ENCODE assay signal across 19 cellular contexts in the genomic region with DNA sequence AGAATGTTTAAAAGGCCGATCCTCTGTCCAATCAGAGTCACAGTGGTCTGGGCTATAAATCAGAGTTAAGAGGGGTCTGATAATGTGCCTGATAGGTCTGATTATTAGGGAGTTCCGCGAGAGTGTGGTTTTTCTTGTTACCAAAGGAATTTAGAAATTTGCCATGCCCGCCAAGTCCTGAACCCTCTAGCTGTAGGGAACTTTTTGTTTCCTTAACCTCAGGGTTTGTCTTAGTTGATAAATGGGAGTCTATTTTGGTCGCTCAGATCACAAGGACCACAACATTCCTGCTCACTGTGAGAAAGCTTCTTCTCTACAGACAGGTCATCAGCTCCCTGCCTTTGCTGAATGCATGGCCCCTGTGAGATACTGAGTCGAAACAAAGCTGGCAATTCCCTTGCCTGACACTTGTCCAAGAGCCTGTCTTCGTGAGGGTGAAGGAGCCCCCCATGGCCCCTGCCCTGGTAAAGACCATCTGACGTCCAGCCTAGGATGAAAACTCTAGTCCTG.
"Had no signal": no experiment of that assay in that cellular context is flagged by ENCODE, and none has a peak within 500 bp of the region (broad histone marks: within the 10 kb centered on the region; RNA-seq: fewer than 3 reads in every experiment).

No MANE protein-coding gene starts in this region.

- H3K4me3 Mint-ChIP-seq: endodermal cell, memory B cell, naive B cell, nephron had no signal

- H3K9me3 Mint-ChIP-seq: endodermal cell, nephron had no signal

- H3K27me3 ChIP-seq: colonic mucosa, right atrium auricular region, sigmoid colon had no signal

- H3K36me3 Mint-ChIP-seq: memory B cell, naive B cell had no signal

- H3K4me1 ChIP-seq: colonic mucosa, left ventricle myocardium inferior, lower lobe of right lung, right atrium auricular region, sigmoid colon had no signal

- ATAC-seq: heart left ventricle, lower lobe of right lung had no signal

- H3K27ac ChIP-seq: colonic mucosa, heart left ventricle, left ventricle myocardium inferior, lower lobe of right lung, right atrium auricular region, sigmoid colon, skin epidermis had no signal

- DNase-seq: colonic mucosa; dermis blood vessel endothelial cell; effector CD4-positive, alpha-beta T cell; endodermal cell; erythroblast; heart left ventricle; hypothalamus; left ventricle myocardium inferior; lower lobe of right lung; naive B cell; posterior cingulate gyrus; sigmoid colon; stimulated activated CD4-positive, alpha-beta T cell treated with anti-CD3 and anti-CD28 coated beads, Interleukin-12 subunit alpha, Interleukin-12 subunit beta, amount 100 ng/mL, for 4 hours; stimulated activated naive CD4-positive, alpha-beta T cell; trophoblast cell had no signal

- H3K4me3 ChIP-seq: colonic mucosa, heart left ventricle, left ventricle myocardium inferior, lower lobe of right lung, right atrium auricular region, sigmoid colon, skin epidermis had no signal

- H3K27ac Mint-ChIP-seq: endodermal cell, memory B cell, nephron had no signal

- H3K9me3 ChIP-seq: colonic mucosa, heart left ventricle, left ventricle myocardium inferior, lower lobe of right lung, right atrium auricular region had no signal

- H3K4me1 Mint-ChIP-seq: memory B cell, naive B cell, nephron had no signal

- H3K36me3 ChIP-seq: colonic mucosa, heart left ventricle, left ventricle myocardium inferior, lower lobe of right lung, right atrium auricular region, sigmoid colon had no signal
